ENCODE assay signal across 18 cellular contexts in the genomic region with DNA sequence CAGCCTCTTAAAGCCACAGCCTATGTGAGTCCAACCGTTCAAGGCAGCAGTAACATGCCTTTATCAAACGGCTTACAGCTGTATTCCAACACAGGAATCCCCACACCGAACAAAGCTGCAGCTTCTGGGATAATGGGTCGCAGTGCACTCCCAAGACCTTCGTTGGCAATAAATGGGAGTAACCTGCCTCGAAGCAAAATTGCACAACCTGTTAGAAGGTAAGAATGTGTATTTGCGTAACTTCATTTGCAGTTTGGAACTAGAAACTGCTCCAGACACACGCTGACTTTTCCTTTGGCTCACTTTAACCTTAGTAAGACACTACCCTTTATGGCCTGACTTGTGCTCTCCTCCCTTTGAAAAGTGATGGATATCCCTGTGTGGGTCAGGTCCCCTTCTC.
DNase-seq lines count a peak whose midpoint lies in the region; ATAC-seq and TF ChIP-seq lines count a peak whose summit lies in the region.
"Had no signal": no experiment of that assay in that cellular context is flagged by ENCODE, and none has a peak within 500 bp of the region (broad histone marks: within the 10 kb centered on the region; RNA-seq: fewer than 3 reads in every experiment).

No MANE protein-coding gene starts in this region.

- DNase-seq in RWPE1 (ENCODE audit: low spot score) (peak; percentile 3), foreskin keratinocyte (peak; percentile 2 to 15), lower lobe of right lung (no peak), substantia nigra (lab: John Stamatoyannopoulos, UW) (no peak), NOMO-1 treated with dmso at 0.1 percent for 144 hours (lab: John Stamatoyannopoulos, UW; ENCODE audit: unreplicated experiment) (no peak)
- DNase-seq: CD4-positive, CD25-positive, alpha-beta regulatory T cell; DMS79; NCI-H1092 treated with DMSO at 0.1 percent for 48 hours; NCI-H1436 treated with DMSO at 0.1 percent for 48 hours; NCI-H1930; NCI-H510A treated with DMSO at 0.1 percent for 48 hours; NCI-H748 treated with DMSO at 0.1 percent for 48 hours; NK-92 treated with Interleukin-12 subunit alpha and Interleukin-12 subunit beta, amount 100 ng/mL, for 24 hours; Right ventricle myocardium superior had no signal

- H3K27ac ChIP-seq in RWPE1 (no peak overlapping the region), foreskin keratinocyte (no peak overlapping the region), lower lobe of right lung (no peak overlapping the region), substantia nigra (ENCODE audit: low read depth, low read length, poor library complexity, severe bottlenecking) (peak overlapping the region; percentile 26)

- H3K4me1 ChIP-seq in foreskin keratinocyte (no peaks in the 10 kb centered on the region), lower lobe of right lung (no peaks in the 10 kb centered on the region)

- CTCF ChIA-PET in RWPE1 (lab: Yijun Ruan, JAX), result interaction anchor here (0.6 kb wide), 1 partner anchor 1207 kb away, joined by 3 read pairs; no protein-coding TSS in a partner anchor

- no peak overlapping the region for H3K4me3 ChIP-seq in lower lobe of right lung
- H3K4me3 ChIP-seq: K562 had no signal

- TF ChIP-seq CTCF in RWPE1 (conservative IDR thresholded peaks at IDR 0.05; ENCODE audit: low read depth), result no peak
- TF ChIP-seq CTCF in foreskin keratinocyte (conservative IDR thresholded peaks at IDR 0.05), result no peak
- no peak for TF ChIP-seq CTCF in lower lobe of right lung (IDR thresholded peaks at IDR 0.05)

- H3K27me3 ChIP-seq in foreskin keratinocyte (peaks cover 9% of the 10 kb centered on the region), lower lobe of right lung (ENCODE audit: low read depth) (no peaks in the 10 kb centered on the region)

- POLR2A ChIA-PET in RWPE1 (lab: Yijun Ruan, JAX; ENCODE audit: low non-redundant PET), result no interaction called here

- H3K36me3 ChIP-seq in lower lobe of right lung, result peaks cover 9% of the 10 kb centered on the region

- intact Hi-C loops in lower lobe of right lung (cut with DNase I), result no loop called here

- ATAC-seq in foreskin keratinocyte (no peak), lower lobe of right lung (peak; percentile 52 to 76), GM18498 (IDR thresholded peaks at IDR 0.05; ENCODE audit: unreplicated experiment) (no peak), HG02870 (IDR thresholded peaks at IDR 0.05; ENCODE audit: unreplicated experiment) (no peak), HG02973 (IDR thresholded peaks at IDR 0.05; ENCODE audit: unreplicated experiment) (no peak)
- ATAC-seq: K562 had no signal

- H3K9me3 ChIP-seq in lower lobe of right lung, result no peaks in the 10 kb centered on the region

Comparison
In these comparisons a context has a peak if more than half of its experiments do, and no peak if none do; other contexts are left out.
1. DNase-seq: peak in RWPE1 (single experiment) and foreskin keratinocyte (2 of 2); none in lower lobe of right lung (single experiment), substantia nigra (0 of 49) and NOMO-1 treated with dmso at 0.1 percent for 144 hours (single experiment).
2. ATAC-seq: peak in lower lobe of right lung (2 of 2); none in foreskin keratinocyte (single experiment), GM18498 (single experiment), HG02870 (single experiment) and HG02973 (single experiment).